10 cellular contexts compared by ENCODE assay signal in the genomic region with DNA sequence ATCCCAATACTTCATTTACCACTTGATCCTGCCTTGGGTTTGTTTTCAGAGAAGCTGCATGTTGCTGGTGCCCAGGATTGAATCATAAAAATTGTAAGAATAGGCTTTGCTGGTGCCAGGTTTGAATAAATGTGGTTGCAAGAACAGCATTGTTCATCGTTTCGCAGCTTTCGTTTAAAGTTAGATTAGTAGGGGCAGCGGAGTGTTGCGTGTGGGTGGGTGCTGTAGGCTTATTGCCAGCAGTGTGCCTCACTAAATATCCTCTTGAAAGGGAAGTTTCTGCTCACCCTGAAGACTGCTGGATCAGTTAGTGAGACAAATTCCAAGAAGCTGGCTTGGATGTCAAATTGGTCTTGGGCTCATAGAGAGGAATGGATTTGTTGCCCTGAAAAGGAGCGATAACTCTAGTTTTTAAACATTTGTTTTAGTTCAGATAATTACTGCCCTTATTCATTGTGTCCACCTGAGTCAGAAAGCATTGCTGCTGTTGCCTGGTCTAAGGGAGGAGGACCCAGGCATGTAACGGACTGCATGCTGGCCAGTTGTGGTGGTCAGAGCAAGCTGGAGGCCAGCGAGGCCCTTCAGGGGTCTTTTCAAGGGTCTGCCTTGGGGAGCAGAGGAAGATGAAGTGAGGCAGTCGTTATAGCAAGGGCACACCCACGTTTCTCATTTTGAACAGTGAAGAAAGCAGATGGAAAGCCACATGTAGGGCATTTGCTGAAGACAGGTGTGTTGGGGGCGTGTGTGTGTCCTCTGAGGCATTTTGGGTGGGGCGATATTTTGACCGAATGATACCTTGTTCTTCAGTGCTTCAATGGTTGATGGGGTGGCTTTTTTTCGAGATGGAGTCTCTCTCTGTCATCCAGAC. TPM values are rescaled to one million over a fixed set of nuclear protein-coding genes. Genes with fewer than 3 reads are reported as not detected.
DNase-seq lines count a peak whose midpoint lies in the region; ATAC-seq and TF ChIP-seq lines count a peak whose summit lies in the region.
"Had no signal": no experiment of that assay in that cellular context is flagged by ENCODE, and none has a peak within 500 bp of the region (broad histone marks: within the 10 kb centered on the region; RNA-seq: fewer than 3 reads in every experiment).

No MANE protein-coding gene starts in this region.

- peak overlapping the region; percentile 67 for H3K4me3 Mint-ChIP-seq in activated B cell treated with CpG ODN at 0.5 μM for 24 hours
- peak overlapping the region; percentile 73 for H3K4me3 Mint-ChIP-seq in stimulated activated memory B cell treated with anti-CD40 and anti-IgM and Interleukin-4, amounts not matched to agents 10 μg/mL and 1 μg/mL and 100 μg/mL, for 72 hours

- POLR2A ChIA-PET in activated B cell treated with CpG ODN at 0.5 μM for 24 hours (lab: Charles Lee): interaction anchor here (1.3 kb wide), 1 partner anchor 9 kb away, joined by 3 read pairs; no protein-coding TSS in a partner anchor

- peaks cover 31% of the 10 kb centered on the region for H3K36me3 Mint-ChIP-seq in activated B cell treated with CpG ODN at 0.5 μM for 24 hours (ENCODE audit: low read depth)
- H3K36me3 Mint-ChIP-seq in stimulated activated memory B cell treated with anti-CD40 and anti-IgM and Interleukin-4, amounts not matched to agents 10 μg/mL and 1 μg/mL and 100 μg/mL, for 72 hours: no peaks in the 10 kb centered on the region

- ATAC-seq in activated B cell treated with CpG ODN at 0.5 μM for 24 hours (ENCODE audit: low read depth) (peak; percentile 43), HG03378 (IDR thresholded peaks at IDR 0.05; ENCODE audit: unreplicated experiment) (no peak)
- ATAC-seq in stimulated activated memory B cell treated with anti-CD40 and anti-IgM and Interleukin-4, amounts not matched to agents 10 μg/mL and 1 μg/mL and 100 μg/mL, for 72 hours: peak; percentile 20

- peak; percentile 30 for DNase-seq in activated T-cell treated with anti-CD3 and anti-CD28 coated beads for 48 hours (ENCODE audit: low read depth)
- no peak for DNase-seq in activated T-cell treated with anti-CD3 and anti-CD28 coated beads for 4 hours
- DNase-seq in activated B cell treated with CpG ODN at 0.5 μM for 24 hours: no peak
- DNase-seq in fibroblast of peridontal ligament (ENCODE audit: extremely low read depth): peak; percentile 75
- DNase-seq in lower leg skin (ENCODE audit: low spot score in 2 of 2): no peak
- DNase-seq in activated effector memory CD4-positive, alpha-beta T cell treated with Interleukin-2 at 50 U/mL for 16 hours: no peak
- DNase-seq: activated CD8-positive, alpha-beta memory T cell treated with anti-CD3 and anti-CD28 coated beads for 24 hours; transverse colon had no signal

- intact Hi-C loops in activated B cell treated with CpG ODN at 0.5 μM for 24 hours (cut with micrococcal nuclease) (no loop called here), lower leg skin (cut with DNase I; ENCODE audit: low total_unique reads) (no loop called here)

- H3K9me3 Mint-ChIP-seq in activated B cell treated with CpG ODN at 0.5 μM for 24 hours: no peaks in the 10 kb centered on the region
- no peaks in the 10 kb centered on the region for H3K9me3 Mint-ChIP-seq in stimulated activated memory B cell treated with anti-CD40 and anti-IgM and Interleukin-4, amounts not matched to agents 10 μg/mL and 1 μg/mL and 100 μg/mL, for 72 hours

- TF ChIP-seq CTCF in activated B cell treated with CpG ODN at 0.5 μM for 24 hours (IDR thresholded peaks at IDR 0.05): no peak
- TF ChIP-seq CTCF in lower leg skin (IDR thresholded peaks at IDR 0.05): no peak

- peaks cover 58% of the 10 kb centered on the region for H3K4me1 Mint-ChIP-seq in activated B cell treated with CpG ODN at 0.5 μM for 24 hours
- H3K4me1 Mint-ChIP-seq in stimulated activated memory B cell treated with anti-CD40 and anti-IgM and Interleukin-4, amounts not matched to agents 10 μg/mL and 1 μg/mL and 100 μg/mL, for 72 hours: peaks cover 52% of the 10 kb centered on the region

- H3K4me3 ChIP-seq in lower leg skin (ENCODE audit: low read depth, poor library complexity, severe bottlenecking): no peak overlapping the region
- H3K4me3 ChIP-seq: transverse colon had no signal

- CTCF ChIA-PET in activated B cell treated with CpG ODN at 0.5 μM for 24 hours (lab: Charles Lee): no interaction called here

- 57% methylated on average over 14 of the region's 14 CpGs for WGBS in lower leg skin, 2 donors

- no peaks in the 10 kb centered on the region for H3K27me3 Mint-ChIP-seq in activated B cell treated with CpG ODN at 0.5 μM for 24 hours
- no peaks in the 10 kb centered on the region for H3K27me3 Mint-ChIP-seq in stimulated activated memory B cell treated with anti-CD40 and anti-IgM and Interleukin-4, amounts not matched to agents 10 μg/mL and 1 μg/mL and 100 μg/mL, for 72 hours

- TF ChIP-seq POLR2A in lower leg skin (IDR thresholded peaks at IDR 0.05): no peak

- peak overlapping the region; percentile 43 for H3K27ac Mint-ChIP-seq in activated B cell treated with CpG ODN at 0.5 μM for 24 hours
- H3K27ac Mint-ChIP-seq in stimulated activated memory B cell treated with anti-CD40 and anti-IgM and Interleukin-4, amounts not matched to agents 10 μg/mL and 1 μg/mL and 100 μg/mL, for 72 hours: peak overlapping the region; percentile 65

RNA-seq across cellular contexts. Expression of a gene that starts 8.5 kb away (rescaled TPM):
- total RNA-seq in activated B cell treated with CpG ODN at 0.5 μM for 24 hours (373 and 399 TPM in 2 replicates), lower leg skin (100 to 1,000 TPM in 2 of 4 donors, 10 to 100 TPM in 2; 71.8 to 122 (median 97.3) TPM)

RNA-seq across cellular contexts. Expression of a gene that starts 37.3 kb away (rescaled TPM):
- total RNA-seq in activated B cell treated with CpG ODN at 0.5 μM for 24 hours (195 and 213 TPM in 2 replicates), lower leg skin (100 to 1,000 TPM; 100 to 180 (median 129) TPM)

RNA-seq across cellular contexts. Expression of a gene that starts 38.6 kb away (rescaled TPM):
- 69.4 and 74.9 TPM in 2 replicates for total RNA-seq in activated B cell treated with CpG ODN at 0.5 μM for 24 hours
- total RNA-seq in lower leg skin: 10 to 100 TPM; 25.1 to 33.7 (median 31.0) TPM

RNA-seq across cellular contexts. Expression of a gene that starts 55.3 kb away (rescaled TPM):
- 220 and 257 TPM in 2 replicates for total RNA-seq in activated B cell treated with CpG ODN at 0.5 μM for 24 hours
- total RNA-seq in lower leg skin: 100 to 1,000 TPM; 182 to 245 (median 218) TPM

Comparison
In these comparisons a context has a peak if more than half of its experiments do, and no peak if none do; other contexts are left out.
1. DNase-seq: peak in activated T-cell treated with anti-CD3 and anti-CD28 coated beads for 48 hours (single experiment) and fibroblast of peridontal ligament (single experiment); none in activated T-cell treated with anti-CD3 and anti-CD28 coated beads for 4 hours (single experiment), activated B cell treated with CpG ODN at 0.5 μM for 24 hours (single experiment), lower leg skin (0 of 2) and activated effector memory CD4-positive, alpha-beta T cell treated with Interleukin-2 at 50 U/mL for 16 hours (single experiment).